26 cellular contexts compared by ENCODE assay signal in genomic region chr4:26636458-26636857, GRCh38.
"Had no signal": no experiment of that assay in that cellular context is flagged by ENCODE, and none has a peak within 500 bp of the region (broad histone marks: within the 10 kb centered on the region; RNA-seq: fewer than 3 reads in every experiment).

No MANE protein-coding gene starts in this region.

- H3K79me2 ChIP-seq: hepatocyte had no signal

- H3K27me3 ChIP-seq: hepatocyte, left lung, ovary, sigmoid colon, tibial nerve, uterus had no signal

- H3K36me3 ChIP-seq: ovary, prostate gland, uterus had no signal

- H3K4me1 ChIP-seq: left lung, prostate gland, sigmoid colon, tibial nerve, uterus had no signal

- H2AFZ ChIP-seq: hepatocyte had no signal

- DNase-seq: left colon; left lung; midbrain; mucosa of descending colon; naive thymus-derived CD4-positive, alpha-beta T cell; ovary; posterior cingulate gyrus; retina; right cardiac atrium; sigmoid colon; stimulated activated CD4-positive, alpha-beta T cell treated with anti-CD3 and anti-CD28 coated beads, Interleukin-1b, Interleukin-23, amount 100 ng/mL, for 48 hours; stimulated activated CD4-positive, alpha-beta T cell treated with anti-CD3 and anti-CD28 coated beads, Interleukin-2, amount 100 ng/mL, for 48 hours; stimulated activated CD4-positive, alpha-beta T cell treated with anti-CD3 and anti-CD28 coated beads, Interleukin-4, amount 100 ng/mL, for 4 hours; stimulated activated CD8-positive, alpha-beta memory T cell treated with anti-CD3 and anti-CD28 coated beads, Interleukin-4, amount 100 ng/mL, for 48 hours; stimulated activated naive CD4-positive, alpha-beta T cell treated with Interleukin-2 at 50 U/mL for 16 hours; stimulated activated naive CD8-positive, alpha-beta T cell treated with anti-CD3 and anti-CD28 coated beads, Interleukin-15, amount 100 ng/mL, for 72 hours; substantia nigra; uterus had no signal

- H3K4me3 ChIP-seq: hepatocyte, left lung, lung, mucosa of descending colon, ovary, prostate gland, sigmoid colon, smooth muscle cell, tibial nerve, uterus had no signal

- H3K9me3 ChIP-seq: left lung, mucosa of descending colon, ovary, prostate gland, sigmoid colon, tibial nerve, uterus had no signal

- H3K27ac ChIP-seq: hepatocyte, left lung, ovary, prostate gland, sigmoid colon, tibial nerve, uterus had no signal

- FAIRE-seq: keratinocyte had no signal

- ATAC-seq: left colon; left lung; mucosa of descending colon; naive thymus-derived CD4-positive, alpha-beta T cell; natural killer cell treated with Interleukin-12 subunit alpha and Interleukin-12 subunit beta and Interleukin-15 and Interleukin-18, amount 100 ng/mL, for 72 hours; right cardiac atrium; stimulated activated memory B cell treated with anti-CD40 and anti-IgM and Interleukin-4, amounts not matched to agents 10 μg/mL and 1 μg/mL and 100 μg/mL, for 72 hours; stimulated activated naive CD8-positive, alpha-beta T cell treated with anti-CD3 and anti-CD28 coated beads, Interleukin-15, amount 100 ng/mL, for 72 hours had no signal

- H3K4me2 ChIP-seq: hepatocyte, smooth muscle cell had no signal
